Comparison of ENCODE assay signal across 7 cellular contexts in genomic region chr1:197619008-197619640, GRCh38.
DNase-seq lines count a peak whose midpoint lies in the region; ATAC-seq and TF ChIP-seq lines count a peak whose summit lies in the region.

No MANE protein-coding gene starts in this region.

- H3K9ac ChIP-seq in HCT116 (ENCODE audit: low read length) = no peak overlapping the region

- DNase-seq in HCT116 (ENCODE audit: low read depth, low spot score) (peak; percentile 6), NCI-H82 treated with DMSO at 0.1 percent for 48 hours (lab: John Stamatoyannopoulos, UW; ENCODE audit: unreplicated experiment) (peak; percentile 23), epithelial cell of esophagus (ENCODE audit: low read depth) (peak; percentile 15), retinal pigment epithelial cell (ENCODE audit: low read depth) (no peak), UCSD-AML1 (lab: John Stamatoyannopoulos, UW; ENCODE audit: unreplicated experiment) (no peak), cerebellum (ENCODE audit: low spot score) (no peak)

- H3K4me3 ChIP-seq in HCT116 (replicated peaks in 1 of 2; ENCODE audit: low read depth in 1 of 2, low read length in 2 of 2) (no peak overlapping the region), epithelial cell of esophagus (ENCODE audit: low read length) (no peak overlapping the region), retinal pigment epithelial cell (ENCODE audit: low read length) (no peak overlapping the region)

- no peak overlapping the region for H3K27ac ChIP-seq in HCT116 (ENCODE audit: low read depth, low read length)

- H3K9me3 ChIP-seq in HCT116 (ENCODE audit: control insufficient read depth in 1 of 2, insufficient read depth in 1 of 2, low read depth in 1 of 2, low read length in 2 of 2) = no peaks in the 10 kb centered on the region

- RAD21 ChIA-PET in HCT116 (lab: Charles Lee; ENCODE audit: low non-redundant PET in 1 of 2, low total read pairs in 2 of 2, uncharacterized antibody in 2 of 2, unreplicated experiment in 2 of 2) = interaction anchor here (1.2 to 1.4 kb wide), 3 partner anchors 250 to 307 kb away, joined by 3 to 5 read pairs (median 3); no protein-coding TSS in a partner anchor

- TF ChIP-seq CTCF in HCT116 (IDR thresholded peaks at IDR 0.05 in 2 of 3, conservative IDR thresholded peaks at IDR 0.05 in 1 of 3; ENCODE audit: borderline replicate concordance in 1 of 3, insufficient read depth in 1 of 3, low read depth in 2 of 3, low read length in 2 of 3) (peak; percentile 14 to 70 (median 55); a peak in 4 of 6 replicates), epithelial cell of esophagus (IDR thresholded peaks at IDR 0.05; ENCODE audit: insufficient read depth, low read depth, low read length, missing control alignments) (no peak), retinal pigment epithelial cell (conservative IDR thresholded peaks at IDR 0.05; ENCODE audit: low read depth, low read length) (peak; percentile 34)

- H3K36me3 ChIP-seq in HCT116 (ENCODE audit: control insufficient read depth in 1 of 2, insufficient read depth in 2 of 2, low read length in 2 of 2) = no peaks in the 10 kb centered on the region

- H3K27me3 ChIP-seq in HCT116 (ENCODE audit: insufficient read depth, low read length) = no peaks in the 10 kb centered on the region

- BruUV-seq in HCT116 (replicated peaks; lab: Mats Ljungman, UMichigan) = no TSS peak

- peak; percentile 70 for TF ChIP-seq RAD21 in HCT116 (IDR thresholded peaks at IDR 0.05; ENCODE audit: low read depth)

- no peak overlapping the region for H2AFZ ChIP-seq in HCT116 (ENCODE audit: low read depth, low read length, poor library complexity, severe bottlenecking)

- no peaks in the 10 kb centered on the region for H3K9me2 ChIP-seq in HCT116 (ENCODE audit: insufficient read depth)

- intact Hi-C loops in HCT116 (cut with micrococcal nuclease) = loop anchor here (2.0 to 10.0 kb wide), 3 partner anchors 296 to 848 kb away; partner anchors contain the start of gene NEK7

- ATAC-seq in HCT116 = no peak
- ATAC-seq in GM21528 (IDR thresholded peaks at IDR 0.05; ENCODE audit: low FRiP score, unreplicated experiment) = no peak

- H3K4me1 ChIP-seq in HCT116 (ENCODE audit: control insufficient read depth in 1 of 2, insufficient read depth in 2 of 2, low read length in 2 of 2) = no peaks in the 10 kb centered on the region

- no peaks in the 10 kb centered on the region for H3K79me2 ChIP-seq in HCT116 (ENCODE audit: insufficient read depth, low read length)

- POLR2A ChIA-PET in HCT116 (lab: Charles Lee) = no interaction called here

- H3K4me2 ChIP-seq in HCT116 (ENCODE audit: low read length) = no peak overlapping the region

- TF ChIP-seq POLR2A in HCT116 (IDR thresholded peaks at IDR 0.05; ENCODE audit: borderline replicate concordance, extremely low read depth, insufficient read depth, insufficient read length) = no peak

- H4K20me1 ChIP-seq in HCT116 (ENCODE audit: insufficient read depth) = no peaks in the 10 kb centered on the region

- CTCF ChIA-PET in HCT116 (lab: Charles Lee) = interaction anchor here (0.8 to 2.5 kb wide), 8 partner anchors 21 to 1067 kb away, joined by 3 to 29 read pairs (median 6); partner anchors contain the start of gene LHX9

TF ChIP-seq in HCT116, 20 proteins besides CTCF, POLR2A, EP300 and RAD21:
- no peak for TF ChIP-seq EZH2 (IDR thresholded peaks at IDR 0.05)
- no peak for TF ChIP-seq JUND (IDR thresholded peaks at IDR 0.05)
- no peak for TF ChIP-seq ELF1 (IDR thresholded peaks at IDR 0.05; ENCODE audit: borderline replicate concordance, low read depth)
- TF ChIP-seq SRF (IDR thresholded peaks at IDR 0.05; ENCODE audit: low read depth) = no peak
- no peak for TF ChIP-seq REST (IDR thresholded peaks at IDR 0.05; ENCODE audit: low read depth)
- TF ChIP-seq ZNF274 (IDR thresholded peaks at IDR 0.05; ENCODE audit: low read depth, low read length) = no peak
- no peak for TF ChIP-seq FOSL1 (IDR thresholded peaks at IDR 0.05; ENCODE audit: low read depth)
- no peak for TF ChIP-seq EGR1 (IDR thresholded peaks at IDR 0.05; ENCODE audit: low read depth)
- no peak for TF ChIP-seq SIN3A (IDR thresholded peaks at IDR 0.05; ENCODE audit: low read depth)

Comparison
In these comparisons a context has a peak if more than half of its experiments do, and no peak if none do; other contexts are left out.
1. DNase-seq: peak in HCT116 (single experiment), NCI-H82 treated with DMSO at 0.1 percent for 48 hours (single experiment) and epithelial cell of esophagus (single experiment); none in retinal pigment epithelial cell (single experiment), UCSD-AML1 (single experiment) and cerebellum (single experiment).